8 cellular contexts compared by ENCODE assay signal in genomic region chr4:87108142-87108546, GRCh38.
DNase-seq lines count a peak whose midpoint lies in the region; ATAC-seq, FAIRE-seq and TF ChIP-seq lines count a peak whose summit lies in the region.

No MANE protein-coding gene starts in this region.

- no peak for ATAC-seq in HG03354 (IDR thresholded peaks at IDR 0.05; ENCODE audit: poor library complexity, severe bottlenecking, unreplicated experiment)

- H3K27ac ChIP-seq in cardiac muscle cell (peak overlapping the region; percentile 76), small intestine (ENCODE audit: low read depth in 1 of 2, low read length in 1 of 2) (no peak overlapping the region), ovary (no peak overlapping the region)

- WGBS in small intestine, 3 donors = 71 to 79% (median 78%) methylated on average over 5 of the region's 5 CpGs
- 68 to 82% (median 69%) methylated on average over 5 of the region's 5 CpGs for WGBS in ovary, 3 donors

- peaks cover 10% of the 10 kb centered on the region for H3K36me3 ChIP-seq in cardiac muscle cell
- peaks cover 4 to 6% of the 10 kb centered on the region in 2 donors for H3K36me3 ChIP-seq in small intestine (ENCODE audit: control insufficient read depth in 2 of 2, insufficient read depth in 2 of 2, low read length in 2 of 2)
- H3K36me3 ChIP-seq in ovary = no peaks in the 10 kb centered on the region

- no peak for FAIRE-seq in small intestine (lab: Jason Lieb, UNC)

- TF ChIP-seq EP300 in ovary (IDR thresholded peaks at IDR 0.05) = no peak

- H3K9me3 ChIP-seq in cardiac muscle cell (ENCODE audit: low read depth) (no peaks in the 10 kb centered on the region), small intestine (ENCODE audit: control insufficient read depth, low read depth) (no peaks in the 10 kb centered on the region), ovary (no peaks in the 10 kb centered on the region)

- no peak for TF ChIP-seq POLR2A in ovary (IDR thresholded peaks at IDR 0.05)

- H3K27me3 ChIP-seq in cardiac muscle cell (no peaks in the 10 kb centered on the region), small intestine (ENCODE audit: control insufficient read depth in 2 of 2, insufficient read depth in 2 of 2, low read length in 2 of 2) (no peaks in the 10 kb centered on the region), ovary (no peaks in the 10 kb centered on the region)

- H3K4me3 ChIP-seq in cardiac muscle cell (no peak overlapping the region), small intestine (ENCODE audit: low read depth in 1 of 2, low read length in 2 of 2) (no peak overlapping the region), ovary (no peak overlapping the region)

- peaks cover 12% of the 10 kb centered on the region for H3K4me1 ChIP-seq in cardiac muscle cell (ENCODE audit: low read depth)
- peaks cover 2 to 4% of the 10 kb centered on the region in 2 donors for H3K4me1 ChIP-seq in small intestine (ENCODE audit: control insufficient read depth in 2 of 2, insufficient read depth in 1 of 2, low read depth in 1 of 2, low read length in 1 of 2)
- H3K4me1 ChIP-seq in ovary (ENCODE audit: insufficient read depth) = peaks cover 7% of the 10 kb centered on the region

- peak; percentile 59 for DNase-seq in HCEC 1CT
- peak; percentile 77 for DNase-seq in T1000 (lab: John Stamatoyannopoulos, UW)
- peak in 1 of 2 donors; percentile 74 for DNase-seq in cardiac muscle cell (ENCODE audit: low read depth in 1 of 2, low spot score in 1 of 2)
- peak; percentile 48 for DNase-seq in small intestine
- no peak for DNase-seq in ovary
- no peak for DNase-seq in NCI-H1105 treated with DMSO at 0.1 percent for 48 hours (lab: John Stamatoyannopoulos, UW)
- no peak for DNase-seq in activated gamma-delta T cell (lab: John Stamatoyannopoulos, UW)

- intact Hi-C loops in ovary (cut with DNase I) = no loop called here

- no peak for TF ChIP-seq CTCF in cardiac muscle cell (IDR thresholded peaks at IDR 0.05; ENCODE audit: low read depth, low read length)
- no peak for TF ChIP-seq CTCF in ovary (IDR thresholded peaks at IDR 0.05)

Comparison
In these comparisons a context has a peak if more than half of its experiments do, and no peak if none do; other contexts are left out.
1. DNase-seq: peak in HCEC 1CT (single experiment), T1000 (single experiment) and small intestine (single experiment); none in ovary (0 of 5), NCI-H1105 treated with DMSO at 0.1 percent for 48 hours (single experiment) and activated gamma-delta T cell (single experiment).